8 cellular contexts compared by ENCODE assay signal in the genomic region with DNA sequence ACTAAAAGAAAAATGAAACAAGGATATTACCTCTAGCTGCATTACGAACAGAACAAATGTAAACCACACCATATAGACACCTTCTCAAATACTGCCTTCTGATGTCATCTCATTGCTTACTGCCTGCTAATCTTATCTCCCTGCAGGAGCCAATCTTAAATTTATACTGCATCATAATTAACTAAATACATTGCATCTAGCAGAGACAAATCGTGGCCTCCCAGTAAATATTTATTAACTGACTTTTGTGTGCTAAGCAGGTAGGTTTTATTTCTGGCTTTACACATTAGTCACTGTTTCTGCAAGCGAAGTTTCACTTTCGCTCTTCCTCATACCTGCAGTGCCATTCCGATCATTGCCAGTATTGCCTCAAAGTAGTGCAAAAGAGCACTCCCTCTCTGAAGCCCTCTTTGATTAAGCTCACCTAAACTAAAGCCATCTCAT.
DNase-seq lines count a peak whose midpoint lies in the region; ATAC-seq lines count a peak whose summit lies in the region.

No MANE protein-coding gene starts in this region.

- H3K27ac Mint-ChIP-seq in T-helper 17 cell, result peak overlapping the region; percentile 89

- no peaks in the 10 kb centered on the region for H3K9me3 ChIP-seq in T-helper 17 cell (ENCODE audit: control insufficient read depth, low read length, poor library complexity, severe bottlenecking)

- ATAC-seq in HG02970 (IDR thresholded peaks at IDR 0.05; ENCODE audit: low FRiP score, unreplicated experiment) (peak; percentile 86), T-helper 17 cell (peak; percentile 89)

- H3K4me3 Mint-ChIP-seq in T-helper 17 cell, result peak overlapping the region; percentile 91

- H3K4me1 Mint-ChIP-seq in T-helper 17 cell, result peaks cover 25% of the 10 kb centered on the region

- H3K27me3 Mint-ChIP-seq in T-helper 17 cell, result peaks cover 5% of the 10 kb centered on the region

- H3K36me3 Mint-ChIP-seq in T-helper 17 cell (ENCODE audit: low read depth), result no peaks in the 10 kb centered on the region

- DNase-seq in activated gamma-delta T cell treated with Interleukin-2 at 50 U/mL for 16 hours (peak; percentile 14), activated gamma-delta T cell (lab: John Stamatoyannopoulos, UW) (no peak), T-helper 17 cell (no peak), medulla oblongata (ENCODE audit: extremely low spot score) (peak; percentile 26), hepatic stellate cell (ENCODE audit: low spot score) (no peak), NOMO-1 (lab: John Stamatoyannopoulos, UW; ENCODE audit: unreplicated experiment in 2 of 2) (no peak), superior temporal gyrus (ENCODE audit: extremely low spot score) (no peak)

Comparison
In these comparisons a context has a peak if more than half of its experiments do, and no peak if none do; other contexts are left out.
1. DNase-seq: peak in activated gamma-delta T cell treated with Interleukin-2 at 50 U/mL for 16 hours (single experiment) and medulla oblongata (single experiment); none in activated gamma-delta T cell (single experiment), T-helper 17 cell (0 of 3), hepatic stellate cell (single experiment), NOMO-1 (0 of 2) and superior temporal gyrus (single experiment).